In the genomic region with DNA sequence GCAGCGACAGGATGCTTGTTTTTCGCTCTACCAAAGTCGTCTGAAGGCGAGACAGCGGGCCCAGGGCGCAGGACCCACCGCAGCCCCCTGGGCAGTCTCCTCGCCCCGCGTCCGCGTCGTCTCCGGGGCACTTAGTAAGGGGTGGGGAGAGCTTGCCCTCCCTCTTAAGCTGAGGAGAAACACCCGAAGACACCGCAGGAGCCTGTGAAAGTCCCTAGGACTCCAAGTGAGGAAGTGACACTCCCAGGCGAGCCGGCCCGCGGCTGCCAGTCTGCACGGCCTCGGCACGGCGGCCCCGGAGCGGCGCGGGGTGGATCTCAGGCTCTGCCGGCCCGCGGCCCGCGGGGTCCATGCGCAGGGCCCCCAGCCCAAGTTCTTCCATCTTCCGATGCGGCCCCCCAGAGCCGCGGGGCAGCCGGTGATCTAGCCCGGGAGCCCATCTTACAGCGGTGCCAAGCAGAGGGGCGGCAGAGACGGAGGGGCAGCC, we compare ENCODE assay signal across 8 cellular contexts. TPM values are rescaled to one million over a fixed set of nuclear protein-coding genes. Genes with fewer than 3 reads are reported as not detected.
DNase-seq lines count a peak whose midpoint lies in the region; ATAC-seq, FAIRE-seq and TF ChIP-seq lines count a peak whose summit lies in the region.

No MANE protein-coding gene starts in this region.

- CTCF ChIA-PET in naive thymus-derived CD4-positive, alpha-beta T cell (lab: Charles Lee), result interaction anchor here (0.6 to 2.5 kb wide), 7 partner anchors 20 to 410 kb away, joined by 3 to 16 read pairs (median 4); no protein-coding TSS in a partner anchor

- FAIRE-seq in H54 (lab: Jason Lieb, UNC), result no peak

- peak overlapping the region; percentile 74 for H3K27ac Mint-ChIP-seq in endothelial cell (ENCODE audit: unreplicated experiment)
- H3K27ac Mint-ChIP-seq in naive thymus-derived CD4-positive, alpha-beta T cell, result peak overlapping the region; percentile 71 to 99 (median 92)
- H3K27ac Mint-ChIP-seq in stimulated activated naive CD8-positive, alpha-beta T cell treated with anti-CD3 and anti-CD28 coated beads, Interleukin-15, Interleukin-2, amounts not matched to agents 100 ng/mL and 50 ng/mL, for 24 hours, result peak overlapping the region; percentile 96

- POLR2A ChIA-PET in naive thymus-derived CD4-positive, alpha-beta T cell (lab: Charles Lee), result interaction anchor here (0.5 to 5.0 kb wide), 15 partner anchors 7 to 345 kb away, joined by 3 to 24 read pairs (median 4); partner anchors contain the start of gene B4GALT4

- no peak; the same call in none of the 2 replicates for TF ChIP-seq POLR2A in H54 (IDR thresholded peaks at IDR 0.05; ENCODE audit: low read depth, low read length)

- peaks cover 51% of the 10 kb centered on the region for H3K4me1 Mint-ChIP-seq in endothelial cell (ENCODE audit: unreplicated experiment)
- H3K4me1 Mint-ChIP-seq in naive thymus-derived CD4-positive, alpha-beta T cell, result peaks cover 26 to 74% (median 63%) of the 10 kb centered on the region in 7 donors
- H3K4me1 Mint-ChIP-seq in stimulated activated naive CD8-positive, alpha-beta T cell treated with anti-CD3 and anti-CD28 coated beads, Interleukin-15, Interleukin-2, amounts not matched to agents 100 ng/mL and 50 ng/mL, for 24 hours (ENCODE audit: low read depth), result peaks cover 53% of the 10 kb centered on the region

- peak overlapping the region; percentile 93 for H3K4me2 ChIP-seq in Loucy (ENCODE audit: low read depth, low read length, poor library complexity, severe bottlenecking)

- no peaks in the 10 kb centered on the region for H3K9me3 Mint-ChIP-seq in endothelial cell (ENCODE audit: unreplicated experiment)
- peaks cover 0 to 1% (median 0%) of the 10 kb centered on the region in 11 donors for H3K9me3 Mint-ChIP-seq in naive thymus-derived CD4-positive, alpha-beta T cell
- H3K9me3 Mint-ChIP-seq in stimulated activated naive CD8-positive, alpha-beta T cell treated with anti-CD3 and anti-CD28 coated beads, Interleukin-15, Interleukin-2, amounts not matched to agents 100 ng/mL and 50 ng/mL, for 24 hours, result no peaks in the 10 kb centered on the region

- no peaks in the 10 kb centered on the region for H3K9me2 ChIP-seq in Loucy (replicated peaks; ENCODE audit: low read depth, low read length)

- H3K27me3 Mint-ChIP-seq in endothelial cell (ENCODE audit: unreplicated experiment), result peaks cover 18% of the 10 kb centered on the region
- H3K27me3 Mint-ChIP-seq in naive thymus-derived CD4-positive, alpha-beta T cell, result peaks cover 0 to 43% (median 0%) of the 10 kb centered on the region in 5 donors
- H3K27me3 Mint-ChIP-seq in stimulated activated naive CD8-positive, alpha-beta T cell treated with anti-CD3 and anti-CD28 coated beads, Interleukin-15, Interleukin-2, amounts not matched to agents 100 ng/mL and 50 ng/mL, for 24 hours, result no peaks in the 10 kb centered on the region

- H4K20me1 ChIP-seq in Loucy (ENCODE audit: insufficient read depth, low read length, poor library complexity, severe bottlenecking), result no peaks in the 10 kb centered on the region

- peak overlapping the region; percentile 81 for H3K9ac ChIP-seq in Loucy (ENCODE audit: low read depth, low read length, poor library complexity, severe bottlenecking)

- H3K27ac ChIP-seq in naive thymus-derived CD4-positive, alpha-beta T cell (ENCODE audit: low read depth, low read length), result peak overlapping the region; percentile 91

- H2AFZ ChIP-seq in Loucy (ENCODE audit: low read length), result peak overlapping the region; percentile 92

- no peaks in the 10 kb centered on the region for H3K9me3 ChIP-seq in Loucy (ENCODE audit: insufficient read depth, low read depth, low read length)
- no peaks in the 10 kb centered on the region for H3K9me3 ChIP-seq in naive thymus-derived CD4-positive, alpha-beta T cell (ENCODE audit: control insufficient read depth in 2 of 3, low read length in 3 of 3)

- intact Hi-C loops in naive thymus-derived CD4-positive, alpha-beta T cell (cut with micrococcal nuclease), result loop anchor here (1.0 to 10.0 kb wide), 11 partner anchors 19 to 1448 kb away; partner anchors contain the start of genes TIMMDC1 (in 2 of the 2), TMEM39A (in 2 of the 2), GSK3B (in 1 of the 2) and GTF2E1 (in 1 of the 2)

- peak overlapping the region; percentile 97 for H3K4me3 Mint-ChIP-seq in endothelial cell (ENCODE audit: unreplicated experiment)
- H3K4me3 Mint-ChIP-seq in naive thymus-derived CD4-positive, alpha-beta T cell, result peak overlapping the region; percentile 68 to 95 (median 90)
- peak overlapping the region; percentile 88 for H3K4me3 Mint-ChIP-seq in stimulated activated naive CD8-positive, alpha-beta T cell treated with anti-CD3 and anti-CD28 coated beads, Interleukin-15, Interleukin-2, amounts not matched to agents 100 ng/mL and 50 ng/mL, for 24 hours

- H3K36me3 ChIP-seq in Loucy (ENCODE audit: insufficient read depth, low read length), result no peaks in the 10 kb centered on the region
- no peaks in the 10 kb centered on the region for H3K36me3 ChIP-seq in naive thymus-derived CD4-positive, alpha-beta T cell (ENCODE audit: control insufficient read depth in 2 of 3, insufficient read depth in 3 of 3, low read length in 3 of 3)

- peaks cover 48% of the 10 kb centered on the region for H3K4me1 ChIP-seq in Loucy (ENCODE audit: insufficient read depth, low read length, poor library complexity, severe bottlenecking)
- peaks cover 22 to 26% of the 10 kb centered on the region in 2 donors for H3K4me1 ChIP-seq in naive thymus-derived CD4-positive, alpha-beta T cell (ENCODE audit: control insufficient read depth in 2 of 2, insufficient read depth in 2 of 2, low read length in 2 of 2)

- H3K4me3 ChIP-seq in GM12875 (ENCODE audit: low read depth, low read length) (peak overlapping the region; percentile 83), Loucy (ENCODE audit: low read length, poor library complexity, severe bottlenecking) (peak overlapping the region; percentile 93)
- H3K4me3 ChIP-seq in naive thymus-derived CD4-positive, alpha-beta T cell (ENCODE audit: low read length), result peak overlapping the region; percentile 50

- H3K79me2 ChIP-seq in Loucy (ENCODE audit: insufficient read depth, low read length), result 0 out of 2 replicates have a peak, but pooled peaks cover 10% of the 10 kb centered on the region

- H3K36me3 Mint-ChIP-seq in endothelial cell (ENCODE audit: low read depth, unreplicated experiment), result peaks cover 28% of the 10 kb centered on the region
- H3K36me3 Mint-ChIP-seq in naive thymus-derived CD4-positive, alpha-beta T cell, result peaks cover 0 to 11% (median 2%) of the 10 kb centered on the region in 5 donors
- H3K36me3 Mint-ChIP-seq in stimulated activated naive CD8-positive, alpha-beta T cell treated with anti-CD3 and anti-CD28 coated beads, Interleukin-15, Interleukin-2, amounts not matched to agents 100 ng/mL and 50 ng/mL, for 24 hours (ENCODE audit: low read depth), result peaks cover 24% of the 10 kb centered on the region

- TF ChIP-seq CTCF in GM12875 (IDR thresholded peaks at IDR 0.05; ENCODE audit: borderline replicate concordance, insufficient read depth, low read depth, low read length), result no peak
- TF ChIP-seq CTCF in Loucy (conservative IDR thresholded peaks at IDR 0.05; ENCODE audit: low read length), result no peak
- no peak for TF ChIP-seq CTCF in endothelial cell (IDR thresholded peaks at IDR 0.05; ENCODE audit: unreplicated experiment)

- H3F3A ChIP-seq in Loucy (ENCODE audit: low read depth), result no peaks in the 10 kb centered on the region; the same call in 1 of the 2 replicates

- peak; percentile 20 for DNase-seq in H54 (ENCODE audit: insufficient read length, low spot score)
- DNase-seq in activated CD4-positive, alpha-beta T cell treated with anti-CD3 and anti-CD28 coated beads, Interleukin-2, amount 50 U/mL, for 48 hours, result peak; percentile 66 to 74
- no peak for DNase-seq in endothelial cell (ENCODE audit: low spot score)
- peak; percentile 52 to 73 (median 61) for DNase-seq in naive thymus-derived CD4-positive, alpha-beta T cell
- no peak for DNase-seq in SW480 (ENCODE audit: low spot score)

- ATAC-seq in naive thymus-derived CD4-positive, alpha-beta T cell, result peak; percentile 76

- H3K27me3 ChIP-seq in Loucy (ENCODE audit: insufficient read depth, low read length, poor library complexity, severe bottlenecking), result no peaks in the 10 kb centered on the region
- no peaks in the 10 kb centered on the region for H3K27me3 ChIP-seq in naive thymus-derived CD4-positive, alpha-beta T cell (ENCODE audit: control insufficient read depth in 2 of 2, insufficient read depth in 2 of 2, low read length in 2 of 2)

RNA-seq across cellular contexts. Expression of gene ARHGAP31, which starts 0.3 kb away (rescaled TPM):
- total RNA-seq in endothelial cell (ENCODE audit: unreplicated experiment), result 114 TPM
- total RNA-seq in naive thymus-derived CD4-positive, alpha-beta T cell, result 10 to 100 TPM in 1 of 5 experiments, 1 to 10 TPM in 4; 3.0 to 11.9 (median 3.1) TPM
- 1 to 10 TPM; 1.2 to 3.0 TPM for polyA plus RNA-seq in naive thymus-derived CD4-positive, alpha-beta T cell

RNA-seq across cellular contexts. Expression of gene B4GALT4, which starts 53.8 kb away (rescaled TPM):
- 12.3 TPM for total RNA-seq in endothelial cell (ENCODE audit: unreplicated experiment)
- 10 to 100 TPM; 18.0 to 39.8 (median 31.9) TPM for total RNA-seq in naive thymus-derived CD4-positive, alpha-beta T cell
- polyA plus RNA-seq in naive thymus-derived CD4-positive, alpha-beta T cell, result 10 to 100 TPM; 17.9 to 29.6 TPM

Comparison
In these comparisons a context has a peak if more than half of its experiments do, and no peak if none do; other contexts are left out.
1. DNase-seq: peak in H54 (single experiment), activated CD4-positive, alpha-beta T cell treated with anti-CD3 and anti-CD28 coated beads, Interleukin-2, amount 50 U/mL, for 48 hours (2 of 2) and naive thymus-derived CD4-positive, alpha-beta T cell (9 of 9); none in endothelial cell (single experiment) and SW480 (single experiment).
2. Peak in every context shown above with its lines, with median percentiles within 50 percentile points of each other: H3K4me3 ChIP-seq, H3K27ac Mint-ChIP-seq and H3K4me3 Mint-ChIP-seq.